ENCODE assay signal across 9 cellular contexts in genomic region chr1:204075116-204075636, GRCh38. TPM values are rescaled to one million over a fixed set of nuclear protein-coding genes. Genes with fewer than 3 reads are reported as not detected.
DNase-seq lines count a peak whose midpoint lies in the region; ATAC-seq and TF ChIP-seq lines count a peak whose summit lies in the region.
"Had no signal": no experiment of that assay in that cellular context is flagged by ENCODE, and none has a peak within 500 bp of the region (broad histone marks: within the 10 kb centered on the region; RNA-seq: fewer than 3 reads in every experiment).

No MANE protein-coding gene starts in this region.

- TF ChIP-seq CTCF in SK-N-SH (IDR thresholded peaks at IDR 0.05), result no peak
- no peak for TF ChIP-seq CTCF in liver (IDR thresholded peaks at IDR 0.05; ENCODE audit: low read depth, low read length, missing input control)
- TF ChIP-seq CTCF in testis (IDR thresholded peaks at IDR 0.05), result no peak

- POLR2A ChIA-PET in SK-N-SH (lab: Yijun Ruan, JAX), result no interaction called here

- H3K9me3 ChIP-seq in SK-N-SH, result no peaks in the 10 kb centered on the region
- no peaks in the 10 kb centered on the region for H3K9me3 ChIP-seq in liver (ENCODE audit: control insufficient read depth in 4 of 4, low read length in 3 of 4)
- no peaks in the 10 kb centered on the region for H3K9me3 ChIP-seq in testis

- no peak for TF ChIP-seq POLR2A in testis (IDR thresholded peaks at IDR 0.05)

- DNase-seq in SK-N-SH (no peak), caudate nucleus (lab: John Stamatoyannopoulos, UW) (no peak), testis (peak; percentile 53), NCI-H524 treated with DMSO at 0.1 percent for 48 hours (lab: John Stamatoyannopoulos, UW) (no peak), SW 1271 (lab: John Stamatoyannopoulos, UW) (no peak)
- DNase-seq: CD4-positive, CD25-positive, alpha-beta regulatory T cell had no signal

- peak overlapping the region; percentile 98 for H3K4me2 ChIP-seq in SK-N-SH

- ATAC-seq in SK-N-SH treated with all-trans-retinoic acid at 6 μM for 48 hours, result no peak
- no peak for ATAC-seq in GM21576 (IDR thresholded peaks at IDR 0.05; ENCODE audit: unreplicated experiment)

- 76% methylated on average over 33 of the region's 33 CpGs for WGBS in SK-N-SH (ENCODE audit: low lambda C conversion rate)
- 4% methylated on average over 33 of the region's 33 CpGs for WGBS in liver
- WGBS in testis, 2 donors, result 8 to 32% methylated on average over 5 to 31 of the region's 33 CpGs

- H4K20me1 ChIP-seq in SK-N-SH (ENCODE audit: insufficient read depth), result no peaks in the 10 kb centered on the region

- H3K4me1 ChIP-seq in SK-N-SH (ENCODE audit: control insufficient read depth in 1 of 2, insufficient read depth in 2 of 2, low read depth in 1 of 2, low read length in 1 of 2) (peaks cover 8 to 11% of the 10 kb centered on the region in 2 experiments; a peak in 2 of 4 replicates), liver (ENCODE audit: control insufficient read depth in 4 of 4, insufficient read depth in 4 of 4, low read length in 3 of 4) (peaks cover 21 to 63% (median 43%) of the 10 kb centered on the region in 4 donors), testis (peaks cover 34% of the 10 kb centered on the region)

- TF ChIP-seq EP300 in SK-N-SH (IDR thresholded peaks at IDR 0.05; ENCODE audit: borderline replicate concordance in 1 of 2, low read depth in 1 of 2, low read length in 1 of 2), result no peak

- H3K9ac ChIP-seq in SK-N-SH (peak overlapping the region; percentile 52; the same call in 1 of the 2 replicates), liver (ENCODE audit: low read depth in 1 of 2, low read length in 2 of 2) (peak overlapping the region in 1 of 2 donors; percentile 64)

- no peaks in the 10 kb centered on the region for H3K36me3 ChIP-seq in SK-N-SH (replicated peaks in 1 of 2; ENCODE audit: control insufficient read depth in 1 of 2, insufficient read depth in 2 of 2, low read length in 1 of 2)
- H3K36me3 ChIP-seq in liver (ENCODE audit: control insufficient read depth in 4 of 4, insufficient read depth in 3 of 4, low read depth in 1 of 4, low read length in 3 of 4), result no peaks in the 10 kb centered on the region
- H3K36me3 ChIP-seq in testis (ENCODE audit: low read depth, missing control alignments), result no peaks in the 10 kb centered on the region

- no peaks in the 10 kb centered on the region for H3F3A ChIP-seq in SK-N-SH (replicated peaks; ENCODE audit: insufficient read depth)

- peak overlapping the region; percentile 71 to 80 for H3K4me3 ChIP-seq in SK-N-SH (ENCODE audit: low read depth in 2 of 2, low read length in 1 of 2)
- H3K4me3 ChIP-seq in liver (ENCODE audit: low read depth in 1 of 3, low read length in 3 of 3), result peak overlapping the region; percentile 3 to 95 (median 91)
- peak overlapping the region; percentile 67 to 77 for H3K4me3 ChIP-seq in testis

- CTCF ChIA-PET in SK-N-SH (lab: Yijun Ruan, JAX), result interaction anchor here (0.8 to 3.8 kb wide), 4 partner anchors 28 to 204 kb away, joined by 3 to 31 read pairs (median 14); no protein-coding TSS in a partner anchor

- peak overlapping the region; percentile 74; the same call in 1 of the 2 replicates for H2AFZ ChIP-seq in SK-N-SH (ENCODE audit: low read depth)

- no peaks in the 10 kb centered on the region for H3K9me2 ChIP-seq in SK-N-SH

- intact Hi-C loops in testis (cut with DNase I; ENCODE audit: low total_unique reads), result loop anchor here (10.0 kb wide), 1 partner anchor 50 kb away; no protein-coding TSS in a partner anchor

- no peak overlapping the region for H3K27ac ChIP-seq in SK-N-SH (ENCODE audit: low read depth in 2 of 2, low read length in 1 of 2)
- H3K27ac ChIP-seq in caudate nucleus (ENCODE audit: low read depth, low read length), result peak overlapping the region; percentile 18
- peak overlapping the region; percentile 89 to 91 for H3K27ac ChIP-seq in liver (ENCODE audit: low read depth in 1 of 2, low read length in 2 of 2)
- peak overlapping the region; percentile 84 to 87 for H3K27ac ChIP-seq in testis

- 0 out of 2 replicates have a peak, but pooled peaks cover 3% of the 10 kb centered on the region for H3K79me2 ChIP-seq in SK-N-SH (ENCODE audit: insufficient read depth)

- TF ChIP-seq RAD21 in SK-N-SH (IDR thresholded peaks at IDR 0.05; ENCODE audit: low read length), result no peak
- TF ChIP-seq RAD21 in liver (IDR thresholded peaks at IDR 0.05), result peak; percentile 18 to 59

- H3K27me3 ChIP-seq in SK-N-SH (ENCODE audit: insufficient read depth), result no peaks in the 10 kb centered on the region
- H3K27me3 ChIP-seq in liver (ENCODE audit: control insufficient read depth in 4 of 4, insufficient read depth in 4 of 4, low read length in 3 of 4), result no peaks in the 10 kb centered on the region
- no peaks in the 10 kb centered on the region for H3K27me3 ChIP-seq in testis

TF ChIP-seq in SK-N-SH, 30 proteins besides CTCF, POLR2A, EP300 and RAD21 (continues in another document):
- TF ChIP-seq MAX (IDR thresholded peaks at IDR 0.05; ENCODE audit: low read depth) (no peak), YY1 (IDR thresholded peaks at IDR 0.05; ENCODE audit: low read depth) (no peak), MEF2A (IDR thresholded peaks at IDR 0.05; ENCODE audit: borderline replicate concordance, low read depth) (no peak), POLR2AphosphoS5 (IDR thresholded peaks at IDR 0.05; ENCODE audit: low read depth, low read length) (no peak), GABPA (IDR thresholded peaks at IDR 0.05; ENCODE audit: low read depth) (no peak), PBX3 (IDR thresholded peaks at IDR 0.05) (no peak), NRF1 (IDR thresholded peaks at IDR 0.05; ENCODE audit: low read depth, low read length) (no peak)

TF ChIP-seq in SK-N-SH treated with all-trans-retinoic acid at 6 μM for 48 hours, 23 proteins besides CTCF, POLR2A, EP300 and RAD21 (continues in another document):
- TF ChIP-seq ZNF8 (CRISPR knock-in tag; IDR thresholded peaks at IDR 0.05) (no peak), ZFP3 (CRISPR knock-in tag; IDR thresholded peaks at IDR 0.05) (no peak), POU6F1 (CRISPR knock-in tag; IDR thresholded peaks at IDR 0.05; ENCODE audit: borderline replicate concordance, low read depth) (no peak), CSDC2 (CRISPR knock-in tag; IDR thresholded peaks at IDR 0.05) (no peak), ARNTL (CRISPR knock-in tag; IDR thresholded peaks at IDR 0.05; ENCODE audit: borderline replicate concordance, low read depth) (no peak), ZNF565 (CRISPR knock-in tag; conservative IDR thresholded peaks at IDR 0.05; ENCODE audit: low read depth) (no peak), BACH2 (CRISPR knock-in tag; IDR thresholded peaks at IDR 0.05; ENCODE audit: borderline replicate concordance) (no peak), PPARA (CRISPR knock-in tag; IDR thresholded peaks at IDR 0.05; ENCODE audit: borderline replicate concordance) (no peak), ESRRG (CRISPR knock-in tag; IDR thresholded peaks at IDR 0.05) (no peak), SNAI2 (CRISPR knock-in tag; IDR thresholded peaks at IDR 0.05) (no peak), ZNF70 (CRISPR knock-in tag; IDR thresholded peaks at IDR 0.05) (no peak)

TF ChIP-seq in liver, 16 proteins besides CTCF, POLR2A, EP300 and RAD21:
- peak; percentile 43 to 68 for TF ChIP-seq HNF4A (conservative IDR thresholded peaks at IDR 0.05)
- TF ChIP-seq ATF3 (IDR thresholded peaks at IDR 0.05), result no peak
- no peak for TF ChIP-seq NR2F2 (IDR thresholded peaks at IDR 0.05)
- no peak for TF ChIP-seq YY1 (IDR thresholded peaks at IDR 0.05)
- peak in 1 of 2 donors; percentile 3 for TF ChIP-seq RXRA (IDR thresholded peaks at IDR 0.05)
- TF ChIP-seq FOXA1 (IDR thresholded peaks at IDR 0.05), result no peak
- TF ChIP-seq MAX (IDR thresholded peaks at IDR 0.05), result no peak

RNA-seq across cellular contexts. Expression of gene SOX13, which starts 2.3 kb away (rescaled TPM):
- polyA plus RNA-seq in SK-N-SH (2012; rRNA removed) (7.2 and 10.6 TPM in 2 replicates), liver (1 to 10 TPM; 7.8 to 9.1 TPM), testis (ENCODE audit: insufficient read depth, low read depth, low replicate concordance) (17.8 TPM)
- 4.4 and 6.1 TPM in 2 replicates for polyA plus RNA-seq in SK-N-SH (2012; cell fraction: cytosol; rRNA removed)
- 21.8 and 23.2 TPM in 2 replicates for polyA plus RNA-seq in SK-N-SH (2012; cell fraction: nucleus; rRNA removed)
- total RNA-seq in liver (10 to 100 TPM in 1 of 2 donors, 1 to 10 TPM in 1; 8.4 to 15.5 TPM), testis (10 to 100 TPM; 29.1 to 33.4 TPM)
- polyA plus RNA-seq: CD4-positive, CD25-positive, alpha-beta regulatory T cell had no signal

Comparison
In these comparisons a context has a peak if more than half of its experiments do, and no peak if none do; other contexts are left out.
1. H3K27ac ChIP-seq: peak in caudate nucleus (single experiment), liver (2 of 2) and testis (2 of 2); none in SK-N-SH (0 of 2).
2. Peak in every context shown above with its lines, with median percentiles within 50 percentile points of each other: H3K4me3 ChIP-seq.